Comparison of ENCODE assay signal across 3 cellular contexts in the genomic region with DNA sequence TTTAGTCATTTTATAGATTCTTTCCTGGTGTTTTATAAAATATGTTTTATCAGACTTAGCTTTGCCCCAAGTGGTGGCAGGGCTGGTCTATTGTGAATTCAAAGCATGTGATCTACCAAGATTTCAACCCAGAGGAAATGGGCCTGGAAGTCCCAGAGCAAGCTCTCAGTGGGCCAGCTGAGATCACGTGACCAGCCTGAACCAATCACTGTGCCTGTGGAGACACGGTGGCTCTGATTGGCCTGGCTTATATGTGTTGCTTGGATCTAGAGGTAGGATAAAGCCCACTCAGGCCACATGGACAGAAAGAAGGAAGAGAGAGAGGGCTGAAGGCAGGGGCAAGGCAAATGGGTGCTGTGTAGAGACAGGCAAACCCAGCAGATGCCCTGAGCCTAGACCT.
A peak's percentile ranks its signal among the peaks of the same experiment; 100 is the strongest.
TF ChIP-seq lines count a peak whose summit lies in the region.

No MANE protein-coding gene starts in this region.

TF ChIP-seq in SK-N-SH, 30 proteins besides CTCF, POLR2A, EP300 and RAD21 (continued from another document):
- TF ChIP-seq, protein P1, sequence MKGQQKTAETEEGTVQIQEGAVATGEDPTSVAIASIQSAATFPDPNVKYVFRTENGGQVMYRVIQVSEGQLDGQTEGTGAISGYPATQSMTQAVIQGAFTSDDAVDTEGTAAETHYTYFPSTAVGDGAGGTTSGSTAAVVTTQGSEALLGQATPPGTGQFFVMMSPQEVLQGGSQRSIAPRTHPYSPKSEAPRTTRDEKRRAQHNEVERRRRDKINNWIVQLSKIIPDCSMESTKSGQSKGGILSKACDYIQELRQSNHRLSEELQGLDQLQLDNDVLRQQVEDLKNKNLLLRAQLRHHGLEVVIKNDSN (IDR thresholded peaks at IDR 0.05; ENCODE audit: borderline replicate concordance, low read depth), result 0 out of 2 replicates have a peak, but pooled peaks have one; percentile 16

TF ChIP-seq in SK-N-SH treated with all-trans-retinoic acid at 6 μM for 48 hours, 23 proteins besides CTCF, POLR2A, EP300 and RAD21 (continued from another document):
- TF ChIP-seq, protein P2, sequence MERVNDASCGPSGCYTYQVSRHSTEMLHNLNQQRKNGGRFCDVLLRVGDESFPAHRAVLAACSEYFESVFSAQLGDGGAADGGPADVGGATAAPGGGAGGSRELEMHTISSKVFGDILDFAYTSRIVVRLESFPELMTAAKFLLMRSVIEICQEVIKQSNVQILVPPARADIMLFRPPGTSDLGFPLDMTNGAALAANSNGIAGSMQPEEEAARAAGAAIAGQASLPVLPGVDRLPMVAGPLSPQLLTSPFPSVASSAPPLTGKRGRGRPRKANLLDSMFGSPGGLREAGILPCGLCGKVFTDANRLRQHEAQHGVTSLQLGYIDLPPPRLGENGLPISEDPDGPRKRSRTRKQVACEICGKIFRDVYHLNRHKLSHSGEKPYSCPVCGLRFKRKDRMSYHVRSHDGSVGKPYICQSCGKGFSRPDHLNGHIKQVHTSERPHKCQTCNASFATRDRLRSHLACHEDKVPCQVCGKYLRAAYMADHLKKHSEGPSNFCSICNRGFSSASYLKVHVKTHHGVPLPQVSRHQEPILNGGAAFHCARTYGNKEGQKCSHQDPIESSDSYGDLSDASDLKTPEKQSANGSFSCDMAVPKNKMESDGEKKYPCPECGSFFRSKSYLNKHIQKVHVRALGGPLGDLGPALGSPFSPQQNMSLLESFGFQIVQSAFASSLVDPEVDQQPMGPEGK (CRISPR knock-in tag; IDR thresholded peaks at IDR 0.05; ENCODE audit: borderline replicate concordance), result no peak
- TF ChIP-seq ZFP3 (CRISPR knock-in tag; IDR thresholded peaks at IDR 0.05) (no peak), GLIS3 (CRISPR knock-in tag; IDR thresholded peaks at IDR 0.05) (no peak), ESRRG (CRISPR knock-in tag; IDR thresholded peaks at IDR 0.05) (no peak), CSDC2 (CRISPR knock-in tag; IDR thresholded peaks at IDR 0.05) (no peak), PPARA (CRISPR knock-in tag; IDR thresholded peaks at IDR 0.05; ENCODE audit: borderline replicate concordance) (no peak), BACH2 (CRISPR knock-in tag; IDR thresholded peaks at IDR 0.05; ENCODE audit: borderline replicate concordance) (no peak), ZFP30 (CRISPR knock-in tag; IDR thresholded peaks at IDR 0.05) (no peak), SNAI2 (CRISPR knock-in tag; IDR thresholded peaks at IDR 0.05) (no peak)
- TF ChIP-seq, protein P3, sequence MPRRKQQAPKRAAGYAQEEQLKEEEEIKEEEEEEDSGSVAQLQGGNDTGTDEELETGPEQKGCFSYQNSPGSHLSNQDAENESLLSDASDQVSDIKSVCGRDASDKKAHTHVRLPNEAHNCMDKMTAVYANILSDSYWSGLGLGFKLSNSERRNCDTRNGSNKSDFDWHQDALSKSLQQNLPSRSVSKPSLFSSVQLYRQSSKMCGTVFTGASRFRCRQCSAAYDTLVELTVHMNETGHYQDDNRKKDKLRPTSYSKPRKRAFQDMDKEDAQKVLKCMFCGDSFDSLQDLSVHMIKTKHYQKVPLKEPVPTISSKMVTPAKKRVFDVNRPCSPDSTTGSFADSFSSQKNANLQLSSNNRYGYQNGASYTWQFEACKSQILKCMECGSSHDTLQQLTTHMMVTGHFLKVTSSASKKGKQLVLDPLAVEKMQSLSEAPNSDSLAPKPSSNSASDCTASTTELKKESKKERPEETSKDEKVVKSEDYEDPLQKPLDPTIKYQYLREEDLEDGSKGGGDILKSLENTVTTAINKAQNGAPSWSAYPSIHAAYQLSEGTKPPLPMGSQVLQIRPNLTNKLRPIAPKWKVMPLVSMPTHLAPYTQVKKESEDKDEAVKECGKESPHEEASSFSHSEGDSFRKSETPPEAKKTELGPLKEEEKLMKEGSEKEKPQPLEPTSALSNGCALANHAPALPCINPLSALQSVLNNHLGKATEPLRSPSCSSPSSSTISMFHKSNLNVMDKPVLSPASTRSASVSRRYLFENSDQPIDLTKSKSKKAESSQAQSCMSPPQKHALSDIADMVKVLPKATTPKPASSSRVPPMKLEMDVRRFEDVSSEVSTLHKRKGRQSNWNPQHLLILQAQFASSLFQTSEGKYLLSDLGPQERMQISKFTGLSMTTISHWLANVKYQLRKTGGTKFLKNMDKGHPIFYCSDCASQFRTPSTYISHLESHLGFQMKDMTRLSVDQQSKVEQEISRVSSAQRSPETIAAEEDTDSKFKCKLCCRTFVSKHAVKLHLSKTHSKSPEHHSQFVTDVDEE (CRISPR knock-in tag; IDR thresholded peaks at IDR 0.05), result no peak

TF ChIP-seq in HCT116, 20 proteins besides CTCF, POLR2A, EP300 and RAD21 (continued from another document):
- TF ChIP-seq, protein P4, sequence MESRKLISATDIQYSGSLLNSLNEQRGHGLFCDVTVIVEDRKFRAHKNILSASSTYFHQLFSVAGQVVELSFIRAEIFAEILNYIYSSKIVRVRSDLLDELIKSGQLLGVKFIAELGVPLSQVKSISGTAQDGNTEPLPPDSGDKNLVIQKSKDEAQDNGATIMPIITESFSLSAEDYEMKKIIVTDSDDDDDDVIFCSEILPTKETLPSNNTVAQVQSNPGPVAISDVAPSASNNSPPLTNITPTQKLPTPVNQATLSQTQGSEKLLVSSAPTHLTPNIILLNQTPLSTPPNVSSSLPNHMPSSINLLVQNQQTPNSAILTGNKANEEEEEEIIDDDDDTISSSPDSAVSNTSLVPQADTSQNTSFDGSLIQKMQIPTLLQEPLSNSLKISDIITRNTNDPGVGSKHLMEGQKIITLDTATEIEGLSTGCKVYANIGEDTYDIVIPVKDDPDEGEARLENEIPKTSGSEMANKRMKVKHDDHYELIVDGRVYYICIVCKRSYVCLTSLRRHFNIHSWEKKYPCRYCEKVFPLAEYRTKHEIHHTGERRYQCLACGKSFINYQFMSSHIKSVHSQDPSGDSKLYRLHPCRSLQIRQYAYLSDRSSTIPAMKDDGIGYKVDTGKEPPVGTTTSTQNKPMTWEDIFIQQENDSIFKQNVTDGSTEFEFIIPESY (IDR thresholded peaks at IDR 0.05; ENCODE audit: extremely low read depth, insufficient replicate concordance, low read length), result no peak
- TF ChIP-seq, protein P5, sequence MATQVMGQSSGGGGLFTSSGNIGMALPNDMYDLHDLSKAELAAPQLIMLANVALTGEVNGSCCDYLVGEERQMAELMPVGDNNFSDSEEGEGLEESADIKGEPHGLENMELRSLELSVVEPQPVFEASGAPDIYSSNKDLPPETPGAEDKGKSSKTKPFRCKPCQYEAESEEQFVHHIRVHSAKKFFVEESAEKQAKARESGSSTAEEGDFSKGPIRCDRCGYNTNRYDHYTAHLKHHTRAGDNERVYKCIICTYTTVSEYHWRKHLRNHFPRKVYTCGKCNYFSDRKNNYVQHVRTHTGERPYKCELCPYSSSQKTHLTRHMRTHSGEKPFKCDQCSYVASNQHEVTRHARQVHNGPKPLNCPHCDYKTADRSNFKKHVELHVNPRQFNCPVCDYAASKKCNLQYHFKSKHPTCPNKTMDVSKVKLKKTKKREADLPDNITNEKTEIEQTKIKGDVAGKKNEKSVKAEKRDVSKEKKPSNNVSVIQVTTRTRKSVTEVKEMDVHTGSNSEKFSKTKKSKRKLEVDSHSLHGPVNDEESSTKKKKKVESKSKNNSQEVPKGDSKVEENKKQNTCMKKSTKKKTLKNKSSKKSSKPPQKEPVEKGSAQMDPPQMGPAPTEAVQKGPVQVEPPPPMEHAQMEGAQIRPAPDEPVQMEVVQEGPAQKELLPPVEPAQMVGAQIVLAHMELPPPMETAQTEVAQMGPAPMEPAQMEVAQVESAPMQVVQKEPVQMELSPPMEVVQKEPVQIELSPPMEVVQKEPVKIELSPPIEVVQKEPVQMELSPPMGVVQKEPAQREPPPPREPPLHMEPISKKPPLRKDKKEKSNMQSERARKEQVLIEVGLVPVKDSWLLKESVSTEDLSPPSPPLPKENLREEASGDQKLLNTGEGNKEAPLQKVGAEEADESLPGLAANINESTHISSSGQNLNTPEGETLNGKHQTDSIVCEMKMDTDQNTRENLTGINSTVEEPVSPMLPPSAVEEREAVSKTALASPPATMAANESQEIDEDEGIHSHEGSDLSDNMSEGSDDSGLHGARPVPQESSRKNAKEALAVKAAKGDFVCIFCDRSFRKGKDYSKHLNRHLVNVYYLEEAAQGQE (IDR thresholded peaks at IDR 0.05; ENCODE audit: low read depth), result no peak
- TF ChIP-seq CEBPB (IDR thresholded peaks at IDR 0.05; ENCODE audit: low read depth) (no peak), YY1 (IDR thresholded peaks at IDR 0.05; ENCODE audit: extremely low read depth, insufficient replicate concordance, low read depth, low read length) (no peak), ZFX (IDR thresholded peaks at IDR 0.05) (no peak), EZH2phosphoT487 (IDR thresholded peaks at IDR 0.05; ENCODE audit: borderline replicate concordance) (no peak), POLR2AphosphoS5 (IDR thresholded peaks at IDR 0.05; ENCODE audit: low read depth, low read length) (no peak), EZH2 (IDR thresholded peaks at IDR 0.05) (no peak), ELF1 (IDR thresholded peaks at IDR 0.05; ENCODE audit: borderline replicate concordance, low read depth) (no peak), SIN3A (IDR thresholded peaks at IDR 0.05; ENCODE audit: low read depth) (no peak), TCF7L2 (IDR thresholded peaks at IDR 0.05; ENCODE audit: borderline replicate concordance, extremely low read depth, insufficient read depth, insufficient read length) (no peak), SRF (IDR thresholded peaks at IDR 0.05; ENCODE audit: low read depth) (no peak)
